16 cellular contexts compared by ENCODE assay signal in genomic region chr10:35016009-35016408, GRCh38.
A peak's percentile ranks its signal among the peaks of the same experiment; 100 is the strongest.
DNase-seq lines count a peak whose midpoint lies in the region; FAIRE-seq and TF ChIP-seq lines count a peak whose summit lies in the region.
"Had no signal": no experiment of that assay in that cellular context is flagged by ENCODE, and none has a peak within 500 bp of the region (broad histone marks: within the 10 kb centered on the region; RNA-seq: fewer than 3 reads in every experiment).

No MANE protein-coding gene starts in this region.

- H3K4me1 Mint-ChIP-seq in MCF 10A (ENCODE audit: insufficient read depth, unreplicated experiment) (no peaks in the 10 kb centered on the region), osteocyte (ENCODE audit: unreplicated experiment) (no peaks in the 10 kb centered on the region)
- H3K4me1 Mint-ChIP-seq: B cell had no signal

- TF ChIP-seq CTCF in MCF 10A (IDR thresholded peaks at IDR 0.05; ENCODE audit: unreplicated experiment): no peak
- TF ChIP-seq CTCF in breast epithelium (IDR thresholded peaks at IDR 0.05): no peak
- no peak for TF ChIP-seq CTCF in epithelial cell of esophagus (IDR thresholded peaks at IDR 0.05; ENCODE audit: insufficient read depth, low read depth, low read length, missing control alignments)
- TF ChIP-seq CTCF in osteocyte (IDR thresholded peaks at IDR 0.05): no peak

- intact Hi-C loops in MCF 10A (cut with micrococcal nuclease) (no loop called here), breast epithelium (cut with DNase I; ENCODE audit: low total_unique reads) (no loop called here)

- H3K27ac Mint-ChIP-seq in MCF 10A (ENCODE audit: low read depth, unreplicated experiment) (peak overlapping the region; percentile 46), osteocyte (ENCODE audit: unreplicated experiment) (no peak overlapping the region)
- H3K27ac Mint-ChIP-seq: B cell; CD4-positive, CD25-positive, alpha-beta regulatory T cell had no signal

- no peak for TF ChIP-seq POLR2A in breast epithelium (IDR thresholded peaks at IDR 0.05)
- TF ChIP-seq POLR2A in GM12892 (IDR thresholded peaks at IDR 0.05; ENCODE audit: low read depth, low read length): no peak

- no peaks in the 10 kb centered on the region for H3K4me1 ChIP-seq in breast epithelium

- no peak for FAIRE-seq in GM12892 (lab: Jason Lieb, UNC)
- FAIRE-seq: GM19239 had no signal

- H3K4me3 ChIP-seq in breast epithelium (no peak overlapping the region), epithelial cell of esophagus (ENCODE audit: low read length) (no peak overlapping the region)

- POLR2A ChIA-PET in MCF 10A (lab: Yijun Ruan, JAX): interaction anchor here (0.9 kb wide), 1 partner anchor 10 kb away, joined by 3 read pairs; no protein-coding TSS in a partner anchor

- H3K36me3 ChIP-seq in breast epithelium: peaks cover 10% of the 10 kb centered on the region

- no peaks in the 10 kb centered on the region for H3K9me3 ChIP-seq in breast epithelium

- H3K9me3 Mint-ChIP-seq in MCF 10A (ENCODE audit: unreplicated experiment) (no peaks in the 10 kb centered on the region), osteocyte (ENCODE audit: unreplicated experiment) (no peaks in the 10 kb centered on the region)
- H3K9me3 Mint-ChIP-seq: CD4-positive, CD25-positive, alpha-beta regulatory T cell had no signal

- DNase-seq in MCF 10A (ENCODE audit: unreplicated experiment): no peak
- no peak for DNase-seq in breast epithelium (ENCODE audit: low spot score in 2 of 2)
- DNase-seq in NCI-H2227 treated with DMSO at 0.1 percent for 48 hours (lab: John Stamatoyannopoulos, UW): peak; percentile 14
- peak; percentile 35 for DNase-seq in epithelial cell of esophagus (ENCODE audit: low read depth)
- DNase-seq in retina: peak; percentile 65
- no peak for DNase-seq in osteocyte (ENCODE audit: extremely low spot score, unreplicated experiment)
- DNase-seq in GF-D8 (lab: John Stamatoyannopoulos, UW): no peak
- no peak for DNase-seq in GM12892 (ENCODE audit: insufficient read length)
- DNase-seq: CD4-positive, CD25-positive, alpha-beta regulatory T cell; H7; NCI-H187; NCI-H2171; NCI-H774; Right ventricle myocardium superior had no signal

- H3K27ac ChIP-seq in breast epithelium: no peak overlapping the region

- H3K27me3 Mint-ChIP-seq in MCF 10A (ENCODE audit: insufficient read depth, unreplicated experiment) (no peaks in the 10 kb centered on the region), osteocyte (ENCODE audit: unreplicated experiment) (no peaks in the 10 kb centered on the region)
- H3K27me3 Mint-ChIP-seq: B cell; CD4-positive, CD25-positive, alpha-beta regulatory T cell had no signal

- H3K36me3 Mint-ChIP-seq in MCF 10A (ENCODE audit: insufficient read depth, unreplicated experiment) (peaks cover 69% of the 10 kb centered on the region), osteocyte (ENCODE audit: unreplicated experiment) (peaks cover 20% of the 10 kb centered on the region)

- H3K27me3 ChIP-seq in breast epithelium: no peaks in the 10 kb centered on the region

- BruUV-seq in MCF 10A (replicated peaks; lab: Mats Ljungman, UMichigan): no TSS peak

- H3K4me3 Mint-ChIP-seq in MCF 10A (ENCODE audit: unreplicated experiment): no peak overlapping the region
- H3K4me3 Mint-ChIP-seq in osteocyte (ENCODE audit: unreplicated experiment): no peak overlapping the region
- H3K4me3 Mint-ChIP-seq: B cell; CD4-positive, CD25-positive, alpha-beta regulatory T cell had no signal

- CTCF ChIA-PET in MCF 10A (lab: Yijun Ruan, JAX): interaction anchor here (2.5 kb wide), 1 partner anchor 22 kb away, joined by 11 read pairs; no protein-coding TSS in a partner anchor

Comparison
In these comparisons a context has a peak if more than half of its experiments do, and no peak if none do; other contexts are left out.
1. DNase-seq: peak in NCI-H2227 treated with DMSO at 0.1 percent for 48 hours (single experiment), epithelial cell of esophagus (single experiment) and retina (single experiment); none in MCF 10A (single experiment), breast epithelium (0 of 2), osteocyte (single experiment), GF-D8 (single experiment) and GM12892 (single experiment).